Comparison of ENCODE assay signal across 27 cellular contexts in the genomic region with DNA sequence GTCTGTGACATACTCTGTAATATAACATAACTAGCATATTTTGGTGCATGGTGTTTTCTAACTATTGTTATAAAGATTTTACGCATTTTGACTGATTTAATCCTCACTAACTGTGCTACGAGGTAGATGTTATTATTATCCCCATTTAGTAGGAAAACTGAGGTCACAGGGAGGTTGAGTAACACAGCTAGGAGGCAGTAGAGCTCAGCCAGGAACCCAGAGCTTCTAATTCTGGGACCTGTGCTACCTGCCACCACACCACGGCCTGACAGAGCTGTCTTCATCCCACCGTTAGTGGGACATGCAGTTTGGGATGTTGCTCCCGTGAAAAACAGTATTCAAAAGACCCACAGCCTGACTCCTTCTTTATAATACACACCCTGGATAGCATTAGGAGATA.
"Had no signal": no experiment of that assay in that cellular context is flagged by ENCODE, and none has a peak within 500 bp of the region (broad histone marks: within the 10 kb centered on the region; RNA-seq: fewer than 3 reads in every experiment).

No MANE protein-coding gene starts in this region.

- H3K27me3 ChIP-seq: sigmoid colon, thyroid gland, upper lobe of left lung had no signal

- H3K27me3 Mint-ChIP-seq: activated B cell treated with CpG ODN at 0.5 μM for 24 hours; activated CD8-positive, alpha-beta memory T cell treated with anti-CD3 and anti-CD28 coated beads, Interleukin-2, amount 10 ng/mL, durations not matched to agents 7 days and 5 days; activated naive CD4-positive, alpha-beta T cell treated with anti-CD3 and anti-CD28 coated beads, Interleukin-2, amount 50 U/mL, for 24 hours; activated naive CD8-positive, alpha-beta T cell treated with anti-CD3 and anti-CD28 coated beads, Interleukin-2, amount 50 U/mL, for 24 hours; naive thymus-derived CD4-positive, alpha-beta T cell; stimulated activated naive CD8-positive, alpha-beta T cell treated with anti-CD3 and anti-CD28 coated beads, Interleukin-15, amount 100 ng/mL, for 72 hours; T-helper 17 cell had no signal

- H3K4me1 ChIP-seq: parathyroid adenoma, psoas muscle, sigmoid colon, thyroid gland, upper lobe of left lung had no signal

- H3K36me3 Mint-ChIP-seq: activated CD8-positive, alpha-beta memory T cell treated with anti-CD3 and anti-CD28 coated beads, Interleukin-2, amount 10 ng/mL, durations not matched to agents 7 days and 5 days; activated naive CD4-positive, alpha-beta T cell treated with anti-CD3 and anti-CD28 coated beads, Interleukin-2, amount 50 U/mL, for 24 hours; stimulated activated effector memory CD8-positive, alpha-beta T cell treated with anti-CD3 and anti-CD28 coated beads, Interleukin-12 subunit alpha, Interleukin-12 subunit beta, amount 100 ng/mL, for 72 hours had no signal

- H3K4me3 ChIP-seq: psoas muscle, sigmoid colon, thyroid gland, upper lobe of left lung had no signal

- H3K4me3 Mint-ChIP-seq: activated B cell treated with CpG ODN at 0.5 μM for 24 hours; activated CD8-positive, alpha-beta memory T cell treated with anti-CD3 and anti-CD28 coated beads, Interleukin-2, amount 10 ng/mL, durations not matched to agents 7 days and 5 days; activated CD8-positive, alpha-beta T cell treated with anti-CD3 and anti-CD28 coated beads, Interleukin-2, amount 10 ng/mL, durations not matched to agents 7 days and 5 days; activated naive CD4-positive, alpha-beta T cell treated with anti-CD3 and anti-CD28 coated beads, Interleukin-2, amount 50 U/mL, for 24 hours; activated naive CD8-positive, alpha-beta T cell treated with anti-CD3 and anti-CD28 coated beads, Interleukin-2, amount 50 U/mL, for 24 hours; naive thymus-derived CD4-positive, alpha-beta T cell; stimulated activated effector memory CD8-positive, alpha-beta T cell treated with anti-CD3 and anti-CD28 coated beads, Interleukin-12 subunit alpha, Interleukin-12 subunit beta, amount 100 ng/mL, for 72 hours; stimulated activated naive CD8-positive, alpha-beta T cell treated with anti-CD3 and anti-CD28 coated beads, Interleukin-15, amount 100 ng/mL, for 72 hours; T-helper 17 cell had no signal

- DNase-seq: activated B cell treated with CpG ODN at 0.5 μM for 24 hours; activated CD4-positive, alpha-beta T cell treated with anti-CD3 and anti-CD28 coated beads, Interleukin-2, amount 50 U/mL, for 1 hour; activated CD8-positive, alpha-beta memory T cell treated with anti-CD3 and anti-CD28 coated beads, Interleukin-2, amount 10 ng/mL, durations not matched to agents 7 days and 5 days; activated CD8-positive, alpha-beta T cell treated with anti-CD3 and anti-CD28 coated beads, Interleukin-2, amount 10 ng/mL, durations not matched to agents 7 days and 5 days; activated naive CD8-positive, alpha-beta T cell treated with anti-CD3 and anti-CD28 coated beads, Interleukin-2, amount 50 U/mL, for 24 hours; activated T-cell treated with anti-CD3 and anti-CD28 coated beads, Interleukin-2, amount 50 U/mL, for 48 hours; amygdala; caudate nucleus; foreskin melanocyte; left cardiac atrium; mammary epithelial cell; midbrain; naive thymus-derived CD4-positive, alpha-beta T cell; nucleus accumbens; psoas muscle; sigmoid colon; stimulated activated CD4-positive, alpha-beta T cell treated with anti-CD3 and anti-CD28 coated beads, Interleukin-4, amount 100 ng/mL, for 24 hours; stimulated activated naive CD8-positive, alpha-beta T cell treated with anti-CD3 and anti-CD28 coated beads, Interleukin-15, amount 100 ng/mL, for 72 hours; substantia nigra; T-helper 17 cell; thyroid gland; upper lobe of left lung had no signal

- H2AFZ ChIP-seq: parathyroid adenoma had no signal

- H3K36me3 ChIP-seq: sigmoid colon, thyroid gland, upper lobe of left lung had no signal

- H3K27ac ChIP-seq: parathyroid adenoma, psoas muscle, sigmoid colon, thyroid gland, upper lobe of left lung had no signal

- H3K9ac ChIP-seq: parathyroid adenoma had no signal

- H3K79me2 ChIP-seq: parathyroid adenoma had no signal

- H3K27ac Mint-ChIP-seq: activated B cell treated with CpG ODN at 0.5 μM for 24 hours; activated CD8-positive, alpha-beta memory T cell treated with anti-CD3 and anti-CD28 coated beads, Interleukin-2, amount 10 ng/mL, durations not matched to agents 7 days and 5 days; activated CD8-positive, alpha-beta T cell treated with anti-CD3 and anti-CD28 coated beads, Interleukin-2, amount 10 ng/mL, durations not matched to agents 7 days and 5 days; activated naive CD4-positive, alpha-beta T cell treated with anti-CD3 and anti-CD28 coated beads, Interleukin-2, amount 50 U/mL, for 24 hours; activated naive CD8-positive, alpha-beta T cell treated with anti-CD3 and anti-CD28 coated beads, Interleukin-2, amount 50 U/mL, for 24 hours; activated T-helper 2 cell treated with anti-CD3 and anti-CD28 coated beads, Interferon-gamma antibody, Interleukin-2, Interleukin-4, amounts not matched to agents 10 μg/mL and 5 μg/mL and 100 μg/mL, durations not matched to agents 14 hours and 24 hours and 36 hours; naive thymus-derived CD4-positive, alpha-beta T cell; stimulated activated effector memory CD8-positive, alpha-beta T cell treated with anti-CD3 and anti-CD28 coated beads, Interleukin-12 subunit alpha, Interleukin-12 subunit beta, amount 100 ng/mL, for 72 hours; stimulated activated naive CD8-positive, alpha-beta T cell treated with anti-CD3 and anti-CD28 coated beads, Interleukin-15, amount 100 ng/mL, for 72 hours; T-helper 17 cell had no signal

- H3K9me3 ChIP-seq: psoas muscle, sigmoid colon, thyroid gland, upper lobe of left lung had no signal

- H3K9me3 Mint-ChIP-seq: activated naive CD4-positive, alpha-beta T cell treated with anti-CD3 and anti-CD28 coated beads, Interleukin-2, amount 50 U/mL, for 24 hours; stimulated activated naive CD8-positive, alpha-beta T cell treated with anti-CD3 and anti-CD28 coated beads, Interleukin-15, amount 100 ng/mL, for 72 hours had no signal

- H3K4me1 Mint-ChIP-seq: activated B cell treated with CpG ODN at 0.5 μM for 24 hours; activated CD8-positive, alpha-beta memory T cell treated with anti-CD3 and anti-CD28 coated beads, Interleukin-2, amount 10 ng/mL, durations not matched to agents 7 days and 5 days; activated naive CD4-positive, alpha-beta T cell treated with anti-CD3 and anti-CD28 coated beads, Interleukin-2, amount 50 U/mL, for 24 hours; activated naive CD8-positive, alpha-beta T cell treated with anti-CD3 and anti-CD28 coated beads, Interleukin-2, amount 50 U/mL, for 24 hours; naive thymus-derived CD4-positive, alpha-beta T cell; stimulated activated effector memory CD8-positive, alpha-beta T cell treated with anti-CD3 and anti-CD28 coated beads, Interleukin-12 subunit alpha, Interleukin-12 subunit beta, amount 100 ng/mL, for 72 hours; stimulated activated naive CD8-positive, alpha-beta T cell treated with anti-CD3 and anti-CD28 coated beads, Interleukin-15, amount 100 ng/mL, for 72 hours; T-helper 17 cell had no signal

- ATAC-seq: activated CD8-positive, alpha-beta memory T cell treated with anti-CD3 and anti-CD28 coated beads, Interleukin-2, amount 10 ng/mL, durations not matched to agents 7 days and 5 days; activated CD8-positive, alpha-beta T cell treated with anti-CD3 and anti-CD28 coated beads, Interleukin-2, amount 10 ng/mL, durations not matched to agents 7 days and 5 days; activated naive CD8-positive, alpha-beta T cell treated with anti-CD3 and anti-CD28 coated beads, Interleukin-2, amount 50 U/mL, for 24 hours; esophagus mucosa; left cardiac atrium; naive thymus-derived CD4-positive, alpha-beta T cell; psoas muscle; stimulated activated effector memory CD8-positive, alpha-beta T cell treated with anti-CD3 and anti-CD28 coated beads, Interleukin-12 subunit alpha, Interleukin-12 subunit beta, amount 100 ng/mL, for 72 hours; stimulated activated naive CD8-positive, alpha-beta T cell treated with anti-CD3 and anti-CD28 coated beads, Interleukin-15, amount 100 ng/mL, for 72 hours; T-helper 17 cell had no signal
